ENCODE assay signal across 16 cellular contexts in genomic region chr2:96945011-96945410, GRCh38. TPM values are rescaled to one million over a fixed set of nuclear protein-coding genes. Genes with fewer than 3 reads are reported as not detected.
DNase-seq lines count a peak whose midpoint lies in the region; ATAC-seq and TF ChIP-seq lines count a peak whose summit lies in the region.
"Had no signal": no experiment of that assay in that cellular context is flagged by ENCODE, and none has a peak within 500 bp of the region (broad histone marks: within the 10 kb centered on the region; RNA-seq: fewer than 3 reads in every experiment).

No MANE protein-coding gene starts in this region.

- DNase-seq in Ammon's horn (ENCODE audit: low spot score) (peak; percentile 64), GM23338 (ENCODE audit: low spot score) (no peak), NCI-H345 (lab: John Stamatoyannopoulos, UW) (peak; percentile 88), dorsolateral prefrontal cortex (peak in 1 of 10 donors; percentile 59), breast epithelium (ENCODE audit: low spot score in 2 of 2) (no peak), GOT3 (lab: John Stamatoyannopoulos, UW) (no peak), smooth muscle cell (lab: John Stamatoyannopoulos, UW; ENCODE audit: unreplicated experiment) (no peak)
- DNase-seq: KBM-7, NCI-H446, stomach, T-cell had no signal

- TF ChIP-seq CTCF in GM23338 (conservative IDR thresholded peaks at IDR 0.05; ENCODE audit: low read depth in 2 of 2): no peak
- TF ChIP-seq CTCF in dorsolateral prefrontal cortex (IDR thresholded peaks at IDR 0.05 in 54 of 56, conservative IDR thresholded peaks at IDR 0.05 in 2 of 56; ENCODE audit: low read depth in 1 of 56, partially characterized antibody in 56 of 56): no peak
- TF ChIP-seq CTCF in breast epithelium (IDR thresholded peaks at IDR 0.05): no peak
- no peak for TF ChIP-seq CTCF in smooth muscle cell (IDR thresholded peaks at IDR 0.05; ENCODE audit: borderline replicate concordance, insufficient read depth, poor library complexity, severe bottlenecking)

- no peak overlapping the region for H3K27ac Mint-ChIP-seq in GM23338
- H3K27ac Mint-ChIP-seq: activated naive CD8-positive, alpha-beta T cell; T-cell had no signal

- ATAC-seq in GM23338 (no peak), GM18511 (IDR thresholded peaks at IDR 0.05; ENCODE audit: unreplicated experiment) (no peak)
- ATAC-seq: HCT116, T-cell had no signal

- H3K9me3 ChIP-seq in breast epithelium (no peaks in the 10 kb centered on the region), smooth muscle cell (replicated peaks; ENCODE audit: low read depth) (no peaks in the 10 kb centered on the region)

- H3K4me1 ChIP-seq in GM23338 (ENCODE audit: insufficient read depth): no peaks in the 10 kb centered on the region
- H3K4me1 ChIP-seq in breast epithelium: no peaks in the 10 kb centered on the region
- H3K4me1 ChIP-seq in smooth muscle cell (ENCODE audit: low read depth): no peaks in the 10 kb centered on the region

- H3K4me3 Mint-ChIP-seq in GM23338: no peak overlapping the region
- H3K4me3 Mint-ChIP-seq: activated naive CD8-positive, alpha-beta T cell had no signal

- no peaks in the 10 kb centered on the region for H3K36me3 ChIP-seq in GM23338 (ENCODE audit: insufficient read depth)
- no peaks in the 10 kb centered on the region for H3K36me3 ChIP-seq in breast epithelium
- peaks cover 4% of the 10 kb centered on the region for H3K36me3 ChIP-seq in smooth muscle cell (ENCODE audit: low read depth)
- H3K36me3 ChIP-seq: stomach had no signal

- peaks cover 3% of the 10 kb centered on the region for H3K27me3 Mint-ChIP-seq in GM23338 (ENCODE audit: insufficient read depth, low read depth, poor library complexity)
- H3K27me3 Mint-ChIP-seq: activated naive CD8-positive, alpha-beta T cell; T-cell had no signal

- TF ChIP-seq POLR2A in breast epithelium (IDR thresholded peaks at IDR 0.05): no peak

- no peaks in the 10 kb centered on the region for H3K9me3 Mint-ChIP-seq in GM23338

- H3K9ac ChIP-seq in smooth muscle cell (ENCODE audit: low read depth): no peak overlapping the region

- H4K20me1 ChIP-seq in GM23338 (replicated peaks; ENCODE audit: insufficient read depth) (no peaks in the 10 kb centered on the region), smooth muscle cell (ENCODE audit: low read depth) (no peaks in the 10 kb centered on the region)

- H3K9me2 ChIP-seq in GM23338 (ENCODE audit: insufficient read depth): no peaks in the 10 kb centered on the region

- H3K27me3 ChIP-seq in GM23338 (ENCODE audit: insufficient read depth) (no peaks in the 10 kb centered on the region), dorsolateral prefrontal cortex (no peaks in the 10 kb centered on the region), breast epithelium (no peaks in the 10 kb centered on the region), smooth muscle cell (ENCODE audit: low read depth) (no peaks in the 10 kb centered on the region)
- H3K27me3 ChIP-seq: stomach had no signal

- peak overlapping the region; percentile 56; the same call in 1 of the 2 replicates for H2AFZ ChIP-seq in GM23338
- H2AFZ ChIP-seq in smooth muscle cell (ENCODE audit: low read depth): no peak overlapping the region

- H3K4me2 ChIP-seq in GM23338 (no peak overlapping the region), smooth muscle cell (no peak overlapping the region)

- H3F3A ChIP-seq in GM23338 (replicated peaks; ENCODE audit: low read depth) (no peaks in the 10 kb centered on the region), smooth muscle cell (ENCODE audit: low read depth) (no peaks in the 10 kb centered on the region)

- intact Hi-C loops in dorsolateral prefrontal cortex (cut with DNase I) (no loop called here), breast epithelium (cut with DNase I; ENCODE audit: low total_unique reads) (no loop called here)

- H3K79me2 ChIP-seq in GM23338 (replicated peaks; ENCODE audit: insufficient read depth) (no peaks in the 10 kb centered on the region), smooth muscle cell (ENCODE audit: low read depth) (no peaks in the 10 kb centered on the region)

- H3K27ac ChIP-seq in GM23338 (ENCODE audit: low read depth) (no peak overlapping the region), dorsolateral prefrontal cortex (peak overlapping the region in 50 of 59 donors; percentile 9 to 100 (median 66)), breast epithelium (no peak overlapping the region), smooth muscle cell (ENCODE audit: low read depth) (no peak overlapping the region)
- H3K27ac ChIP-seq: skin epidermis, stomach had no signal

- WGBS in smooth muscle cell (ENCODE audit: low lambda C conversion rate): 76% methylated on average over 6 of the region's 6 CpGs

- H3K4me3 ChIP-seq in GM23338 (no peak overlapping the region), dorsolateral prefrontal cortex (no peak overlapping the region), breast epithelium (no peak overlapping the region), smooth muscle cell (no peak overlapping the region)
- H3K4me3 ChIP-seq: skin epidermis, stomach had no signal

- H3K4me1 Mint-ChIP-seq in GM23338: peaks cover 2% of the 10 kb centered on the region; the same call in 1 of the 3 replicates

- no peaks in the 10 kb centered on the region for H3K36me3 Mint-ChIP-seq in GM23338 (ENCODE audit: low read depth)
- H3K36me3 Mint-ChIP-seq: T-cell had no signal

TF ChIP-seq in GM23338, 12 proteins besides CTCF, POLR2A, EP300 and RAD21 (continues in another document):
- TF ChIP-seq STAT1 (IDR thresholded peaks at IDR 0.05; ENCODE audit: unreplicated experiment): no peak
- TF ChIP-seq ZNF462 (CRISPR knock-in tag; IDR thresholded peaks at IDR 0.05): no peak
- TF ChIP-seq ZNF331 (CRISPR knock-in tag; IDR thresholded peaks at IDR 0.05; ENCODE audit: low read depth): no peak

RNA-seq across cellular contexts. Expression of gene FAM178B, which starts 41.4 kb away (rescaled TPM):
- 0.47 TPM in 1 of 2 replicates, not detected in the other for total RNA-seq in GM23338 (2014; rRNA removed; shearing (Covaris generic))
- polyA plus RNA-seq in GM23338 (2016; fragmentation: Nextera tagmentation; extraction: Ambion mirVana) (0.70 and 1.1 TPM in 2 replicates), smooth muscle cell (3.5 and 6.2 TPM in 2 replicates)
- total RNA-seq in dorsolateral prefrontal cortex (10 to 100 TPM in 40 of 120 experiments, 1 to 10 TPM in 80; 1.5 to 44.2 (median 8.0) TPM), breast epithelium (1 to 10 TPM in 1 of 3 donors, not detected in 2; 1.3 TPM), smooth muscle cell (7.9 TPM in 1 of 2 replicates, not detected in the other)
- total RNA-seq: frontal cortex, stomach had no signal

Comparison
In these comparisons a context has a peak if more than half of its experiments do, and no peak if none do; other contexts are left out.
1. DNase-seq: peak in Ammon's horn (single experiment) and NCI-H345 (single experiment); none in GM23338 (single experiment), breast epithelium (0 of 2), GOT3 (single experiment) and smooth muscle cell (single experiment).
2. H3K27ac ChIP-seq: peak in dorsolateral prefrontal cortex (50 of 59); none in GM23338 (single experiment), breast epithelium (0 of 2) and smooth muscle cell (single experiment).